13 cellular contexts compared by ENCODE assay signal in the genomic region with DNA sequence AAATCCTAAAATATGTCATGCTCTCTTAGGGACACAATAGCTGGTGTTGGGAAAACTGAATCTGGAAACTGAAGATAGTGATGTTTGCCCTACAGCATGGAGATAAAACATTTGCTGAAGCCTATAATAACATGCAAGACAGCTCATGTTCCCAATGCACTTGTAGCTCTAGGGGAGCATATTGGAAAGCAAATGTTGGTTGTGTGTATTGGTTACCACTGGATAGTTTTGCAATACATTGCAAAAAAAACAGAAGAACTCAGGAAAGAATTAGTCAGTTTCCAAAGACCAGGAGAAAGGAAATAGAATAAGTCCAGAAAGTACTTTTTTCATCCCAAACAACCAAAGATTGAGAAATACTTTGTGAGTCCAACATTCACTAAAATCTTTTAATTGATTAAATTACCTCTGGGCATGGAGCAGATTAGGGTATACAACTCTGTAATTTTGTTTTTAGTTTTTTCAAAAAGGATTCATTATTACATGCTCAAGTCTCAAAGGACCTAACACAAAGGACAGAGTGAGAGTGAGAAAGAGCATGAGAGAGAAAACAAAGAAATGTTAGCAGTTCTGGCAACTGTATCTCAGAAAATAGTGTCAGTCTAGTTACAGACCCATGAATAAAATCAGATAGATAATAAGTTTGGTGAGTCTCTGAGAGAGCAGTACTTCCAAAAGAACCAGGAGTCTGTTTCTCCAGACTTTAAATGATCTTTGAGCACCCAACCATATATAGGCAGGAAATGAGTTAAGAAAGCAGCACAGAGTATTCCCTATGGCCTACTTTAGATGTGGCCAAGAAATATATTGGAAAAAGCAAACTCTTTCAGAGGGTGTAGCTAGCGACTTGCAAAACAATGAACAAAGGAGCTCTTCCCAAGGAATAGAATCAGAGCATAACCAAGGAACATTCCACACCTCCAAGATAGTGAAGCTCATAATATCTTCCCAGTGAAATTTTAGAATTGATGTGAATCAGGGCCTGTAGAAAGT. TPM values are rescaled to one million over a fixed set of nuclear protein-coding genes. Genes with fewer than 3 reads are reported as not detected.
DNase-seq lines count a peak whose midpoint lies in the region; ATAC-seq and TF ChIP-seq lines count a peak whose summit lies in the region.
"Had no signal": no experiment of that assay in that cellular context is flagged by ENCODE, and none has a peak within 500 bp of the region (broad histone marks: within the 10 kb centered on the region; RNA-seq: fewer than 3 reads in every experiment).

No MANE protein-coding gene starts in this region.

- no peak for TF ChIP-seq POLR2A in breast epithelium (IDR thresholded peaks at IDR 0.05)

- H3K36me3 ChIP-seq in GM23338 (ENCODE audit: insufficient read depth) (no peaks in the 10 kb centered on the region), breast epithelium (no peaks in the 10 kb centered on the region)
- H3K36me3 ChIP-seq: ovary had no signal

- H3K27ac ChIP-seq in GM23338 (ENCODE audit: low read depth), result no peak overlapping the region
- peak overlapping the region; percentile 34 to 78 for H3K27ac ChIP-seq in breast epithelium
- H3K27ac ChIP-seq in right cardiac atrium (ENCODE audit: low read length), result peak overlapping the region; percentile 71
- H3K27ac ChIP-seq: ovary had no signal

- no peak overlapping the region for H3K4me3 Mint-ChIP-seq in GM23338
- H3K4me3 Mint-ChIP-seq: activated CD4-positive, alpha-beta memory T cell treated with anti-CD3 and anti-CD28 coated beads, Interleukin-2, amount 10 ng/mL, durations not matched to agents 7 days and 5 days; activated naive CD4-positive, alpha-beta T cell treated with anti-CD3 and anti-CD28 coated beads, Interleukin-2, amount 50 U/mL, for 24 hours had no signal

- no peaks in the 10 kb centered on the region for H3K36me3 Mint-ChIP-seq in GM23338 (ENCODE audit: low read depth)
- no peaks in the 10 kb centered on the region for H3K36me3 Mint-ChIP-seq in activated naive CD4-positive, alpha-beta T cell treated with anti-CD3 and anti-CD28 coated beads, Interleukin-2, amount 50 U/mL, for 72 hours
- H3K36me3 Mint-ChIP-seq: activated naive CD4-positive, alpha-beta T cell treated with anti-CD3 and anti-CD28 coated beads, Interleukin-2, amount 50 U/mL, for 24 hours had no signal

- H3K4me1 ChIP-seq in GM23338 (ENCODE audit: insufficient read depth), result no peaks in the 10 kb centered on the region
- no peaks in the 10 kb centered on the region for H3K4me1 ChIP-seq in breast epithelium
- H3K4me1 ChIP-seq in right cardiac atrium (ENCODE audit: control insufficient read depth, insufficient read depth, low read length), result no peaks in the 10 kb centered on the region

- no peaks in the 10 kb centered on the region for H3K4me1 Mint-ChIP-seq in GM23338
- H3K4me1 Mint-ChIP-seq: activated CD4-positive, alpha-beta memory T cell treated with anti-CD3 and anti-CD28 coated beads, Interleukin-2, amount 10 ng/mL, durations not matched to agents 7 days and 5 days; activated naive CD4-positive, alpha-beta T cell treated with anti-CD3 and anti-CD28 coated beads, Interleukin-2, amount 50 U/mL, for 24 hours had no signal

- no peaks in the 10 kb centered on the region for H3K27me3 ChIP-seq in GM23338 (ENCODE audit: insufficient read depth)
- H3K27me3 ChIP-seq in breast epithelium, result no peaks in the 10 kb centered on the region
- H3K27me3 ChIP-seq in right cardiac atrium (ENCODE audit: control insufficient read depth, insufficient read depth), result no peaks in the 10 kb centered on the region
- H3K27me3 ChIP-seq: ovary had no signal

- DNase-seq in GM23338 (ENCODE audit: low spot score) (no peak), breast epithelium (ENCODE audit: low spot score in 2 of 2) (no peak), right cardiac atrium (no peak), stromal cell of bone marrow (ENCODE audit: low read depth) (peak; percentile 96), NCI-H226 (no peak), NCI-H748 treated with DMSO at 0.1 percent for 48 hours (lab: John Stamatoyannopoulos, UW) (no peak)
- DNase-seq in activated naive CD4-positive, alpha-beta T cell treated with anti-CD3 and anti-CD28 coated beads, Interleukin-2, amount 50 U/mL, for 72 hours (ENCODE audit: low spot score in 2 of 2), result no peak
- DNase-seq: activated CD4-positive, alpha-beta memory T cell treated with anti-CD3 and anti-CD28 coated beads, Interleukin-2, amount 10 ng/mL, durations not matched to agents 7 days and 5 days; NCI-H1092 treated with DMSO at 0.1 percent for 48 hours; NCI-H82; ovary had no signal

- ATAC-seq in GM23338 (no peak), right cardiac atrium (peak; percentile 86 to 93), HG03571 (IDR thresholded peaks at IDR 0.05; ENCODE audit: unreplicated experiment) (no peak)
- no peak for ATAC-seq in activated naive CD4-positive, alpha-beta T cell treated with anti-CD3 and anti-CD28 coated beads, Interleukin-2, amount 50 U/mL, for 72 hours

- WGBS in right cardiac atrium, result 37% methylated on average over 1 of the region's 1 CpG

- no peaks in the 10 kb centered on the region for H3K9me3 Mint-ChIP-seq in GM23338
- H3K9me3 Mint-ChIP-seq in activated naive CD4-positive, alpha-beta T cell treated with anti-CD3 and anti-CD28 coated beads, Interleukin-2, amount 50 U/mL, for 72 hours, result no peaks in the 10 kb centered on the region
- H3K9me3 Mint-ChIP-seq: activated CD4-positive, alpha-beta memory T cell treated with anti-CD3 and anti-CD28 coated beads, Interleukin-2, amount 10 ng/mL, durations not matched to agents 7 days and 5 days; activated naive CD4-positive, alpha-beta T cell treated with anti-CD3 and anti-CD28 coated beads, Interleukin-2, amount 50 U/mL, for 24 hours had no signal

- H3K4me2 ChIP-seq in GM23338, result no peak overlapping the region

- H2AFZ ChIP-seq in GM23338, result peak overlapping the region; percentile 66

- no peak for TF ChIP-seq CTCF in GM23338 (conservative IDR thresholded peaks at IDR 0.05; ENCODE audit: low read depth in 2 of 2)
- TF ChIP-seq CTCF in breast epithelium (IDR thresholded peaks at IDR 0.05), result no peak

- H3F3A ChIP-seq in GM23338 (replicated peaks; ENCODE audit: low read depth), result no peaks in the 10 kb centered on the region

- intact Hi-C loops in breast epithelium (cut with DNase I; ENCODE audit: low total_unique reads), result no loop called here
- intact Hi-C loops in right cardiac atrium (cut with DNase I), result no loop called here

- H3K27me3 Mint-ChIP-seq in GM23338 (ENCODE audit: insufficient read depth, low read depth, poor library complexity), result no peaks in the 10 kb centered on the region
- H3K27me3 Mint-ChIP-seq: activated CD4-positive, alpha-beta memory T cell treated with anti-CD3 and anti-CD28 coated beads, Interleukin-2, amount 10 ng/mL, durations not matched to agents 7 days and 5 days; activated naive CD4-positive, alpha-beta T cell treated with anti-CD3 and anti-CD28 coated beads, Interleukin-2, amount 50 U/mL, for 24 hours had no signal

- no peaks in the 10 kb centered on the region for H4K20me1 ChIP-seq in GM23338 (replicated peaks; ENCODE audit: insufficient read depth)

- H3K9me3 ChIP-seq in breast epithelium (no peaks in the 10 kb centered on the region), right cardiac atrium (ENCODE audit: control insufficient read depth, low read length) (no peaks in the 10 kb centered on the region)
- H3K9me3 ChIP-seq: ovary had no signal

- H3K9me2 ChIP-seq in GM23338 (ENCODE audit: insufficient read depth), result no peaks in the 10 kb centered on the region

- no peaks in the 10 kb centered on the region for H3K79me2 ChIP-seq in GM23338 (replicated peaks; ENCODE audit: insufficient read depth)

- H3K4me3 ChIP-seq in GM23338, result no peak overlapping the region
- H3K4me3 ChIP-seq in breast epithelium, result no peak overlapping the region
- no peak overlapping the region for H3K4me3 ChIP-seq in right cardiac atrium (ENCODE audit: low read length)
- H3K4me3 ChIP-seq: ovary had no signal

- H3K27ac Mint-ChIP-seq in GM23338, result peak overlapping the region; percentile 8; the same call in 1 of the 2 replicates
- no peak overlapping the region for H3K27ac Mint-ChIP-seq in activated naive CD4-positive, alpha-beta T cell treated with anti-CD3 and anti-CD28 coated beads, Interleukin-2, amount 50 U/mL, for 72 hours
- H3K27ac Mint-ChIP-seq: activated CD4-positive, alpha-beta memory T cell treated with anti-CD3 and anti-CD28 coated beads, Interleukin-2, amount 10 ng/mL, durations not matched to agents 7 days and 5 days; activated naive CD4-positive, alpha-beta T cell treated with anti-CD3 and anti-CD28 coated beads, Interleukin-2, amount 50 U/mL, for 24 hours had no signal

TF ChIP-seq in GM23338, 12 proteins besides CTCF, POLR2A, EP300 and RAD21 (continues in another document):
- TF ChIP-seq JUNB (IDR thresholded peaks at IDR 0.05; ENCODE audit: unreplicated experiment), result no peak

RNA-seq across cellular contexts. Expression of a gene that starts 36.6 kb away (rescaled TPM):
- total RNA-seq in GM23338 (2014; rRNA removed; shearing (Covaris generic)), result 0.17 TPM in 1 of 2 replicates, not detected in the other
- 0.31 TPM in 2 replicates for polyA plus RNA-seq in GM23338 (2016; fragmentation: Nextera tagmentation; extraction: Ambion mirVana)
- 100 to 1,000 TPM in 1 of 3 donors, 10 to 100 TPM in 2; 98.1 to 303 (median 98.6) TPM for total RNA-seq in breast epithelium
- total RNA-seq in right cardiac atrium, result 100 to 1,000 TPM; 104 to 343 (median 177) TPM
- 48.2 TPM for polyA plus RNA-seq in right cardiac atrium
- under 1 TPM in 1 of 2 donors, not detected in 1; 0.16 TPM for total RNA-seq in activated naive CD4-positive, alpha-beta T cell treated with anti-CD3 and anti-CD28 coated beads, Interleukin-2, amount 50 U/mL, for 72 hours
- total RNA-seq: activated CD4-positive, alpha-beta memory T cell treated with anti-CD3 and anti-CD28 coated beads, Interleukin-2, amount 10 ng/mL, durations not matched to agents 7 days and 5 days had no signal

Comparison
In these comparisons a context has a peak if more than half of its experiments do, and no peak if none do; other contexts are left out.
1. ATAC-seq: peak in right cardiac atrium (2 of 2); none in GM23338 (single experiment), HG03571 (single experiment) and activated naive CD4-positive, alpha-beta T cell treated with anti-CD3 and anti-CD28 coated beads, Interleukin-2, amount 50 U/mL, for 72 hours (0 of 2).
2. RNA of a gene that starts 36.6 kb away (total RNA-seq): 104 to 343 TPM in right cardiac atrium and 98.1 to 303 TPM in breast epithelium; 0.17 TPM in GM23338 and 0.16 TPM in activated naive CD4-positive, alpha-beta T cell treated with anti-CD3 and anti-CD28 coated beads, Interleukin-2, amount 50 U/mL, for 72 hours; every median in the first group is over 10 times any median in the second.